ENCODE assay signal across 15 cellular contexts in genomic region chr5:61229416-61229815, GRCh38.
DNase-seq lines count a peak whose midpoint lies in the region; ATAC-seq, FAIRE-seq and TF ChIP-seq lines count a peak whose summit lies in the region.
"Had no signal": no experiment of that assay in that cellular context is flagged by ENCODE, and none has a peak within 500 bp of the region (broad histone marks: within the 10 kb centered on the region; RNA-seq: fewer than 3 reads in every experiment).

No MANE protein-coding gene starts in this region.

- no TSS peak for BruUV-seq in K562 (replicated peaks; lab: Mats Ljungman, UMichigan)

- FAIRE-seq in K562 (lab: Jason Lieb, UNC): no peak
- FAIRE-seq: frontal cortex had no signal

- H2AFZ ChIP-seq in K562 (ENCODE audit: low read depth, low read length): no peak overlapping the region

- no peaks in the 10 kb centered on the region for H3K9me1 ChIP-seq in K562 (ENCODE audit: control insufficient read depth, insufficient read depth, low read length)

- in situ Hi-C loops in K562 (cut with MboI): no loop called here

- no peak overlapping the region; a peak in 1 of 20 replicates for H3K4me3 ChIP-seq in BLaER1 treated with 17β-estradiol and CSF1 and Interleukin-3, amounts not matched to agents 10 nM and 100 nM
- H3K4me3 ChIP-seq in K562: no peak overlapping the region
- no peak overlapping the region for H3K4me3 ChIP-seq in liver (ENCODE audit: low read depth in 1 of 3, low read length in 3 of 3)
- H3K4me3 ChIP-seq: left lung had no signal

- intact Hi-C loops in K562 (cut with micrococcal nuclease): loop anchor here (10.0 kb wide), 1 partner anchor 175 kb away; no protein-coding TSS in a partner anchor

- H3K27ac ChIP-seq in BLaER1 treated with 17β-estradiol and CSF1 and Interleukin-3, amounts not matched to agents 10 nM and 100 nM: peak overlapping the region in 2 of 11 experiments; percentile 1 to 21; a peak in 2 of 22 replicates
- H3K27ac ChIP-seq in K562 (ENCODE audit: extremely low read depth, low read depth, low read length): no peak overlapping the region
- H3K27ac ChIP-seq in liver (ENCODE audit: low read depth in 1 of 2, low read length in 2 of 2): no peak overlapping the region
- H3K27ac ChIP-seq: left lung had no signal

- peaks cover 11 to 20% (median 13%) of the 10 kb centered on the region in 11 experiments for H3K9me3 ChIP-seq in BLaER1 treated with 17β-estradiol and CSF1 and Interleukin-3, amounts not matched to agents 10 nM and 100 nM (replicated peaks in 1 of 11)
- H3K9me3 ChIP-seq in K562 (replicated peaks; ENCODE audit: control insufficient read depth, insufficient read depth, low read depth, low read length): no peaks in the 10 kb centered on the region
- H3K9me3 ChIP-seq in liver (ENCODE audit: control insufficient read depth in 4 of 4, low read length in 3 of 4): peaks cover 0 to 2% (median 0%) of the 10 kb centered on the region in 4 donors

- TF ChIP-seq CTCF in K562 (IDR thresholded peaks at IDR 0.05 in 2 of 3, conservative IDR thresholded peaks at IDR 0.05 in 1 of 3; ENCODE audit: insufficient read depth in 2 of 3, low read depth in 1 of 3, low read length in 3 of 3): no peak
- TF ChIP-seq CTCF in liver (IDR thresholded peaks at IDR 0.05; ENCODE audit: low read depth, low read length, missing input control): no peak

- CTCF ChIA-PET in K562 (lab: Yijun Ruan, JAX; ENCODE audit: low intra/inter-chr PET ratio): no interaction called here

- no peak for TF ChIP-seq EP300 in K562 (IDR thresholded peaks at IDR 0.05; ENCODE audit: low read length)

- POLR2A ChIA-PET in K562 (lab: Yijun Ruan, JAX): interaction anchor here (0.6 to 0.9 kb wide), 2 partner anchors 11 to 1394 kb away, joined by 3 read pairs; no protein-coding TSS in a partner anchor

- no peaks in the 10 kb centered on the region for H4K20me1 ChIP-seq in BLaER1 treated with 17β-estradiol and CSF1 and Interleukin-3, amounts not matched to agents 10 nM and 100 nM
- 0 out of 2 replicates have a peak, but pooled peaks cover 4% of the 10 kb centered on the region for H4K20me1 ChIP-seq in K562 (replicated peaks; ENCODE audit: control insufficient read depth, insufficient read depth, low read length)

- H3K79me2 ChIP-seq in K562 (ENCODE audit: control insufficient read depth, insufficient read depth, low read length): no peaks in the 10 kb centered on the region

- H3K27me3 ChIP-seq in BLaER1 treated with 17β-estradiol and CSF1 and Interleukin-3, amounts not matched to agents 10 nM and 100 nM: no peaks in the 10 kb centered on the region
- H3K27me3 ChIP-seq in K562 (ENCODE audit: control insufficient read depth in 2 of 2, insufficient read depth in 2 of 2, low read length in 2 of 2) (peaks cover 8 to 21% of the 10 kb centered on the region in 2 experiments), liver (ENCODE audit: control insufficient read depth in 4 of 4, insufficient read depth in 4 of 4, low read length in 3 of 4) (no peaks in the 10 kb centered on the region)
- H3K27me3 ChIP-seq: left lung had no signal

- no peaks in the 10 kb centered on the region for H3K36me3 ChIP-seq in BLaER1 treated with 17β-estradiol and CSF1 and Interleukin-3, amounts not matched to agents 10 nM and 100 nM
- H3K36me3 ChIP-seq in K562 (ENCODE audit: control insufficient read depth, insufficient read depth, low read length): no peaks in the 10 kb centered on the region
- H3K36me3 ChIP-seq in liver (ENCODE audit: control insufficient read depth in 4 of 4, insufficient read depth in 3 of 4, low read depth in 1 of 4, low read length in 3 of 4): no peaks in the 10 kb centered on the region
- H3K36me3 ChIP-seq: left lung had no signal

- peaks cover 31 to 43% (median 36%) of the 10 kb centered on the region in 10 experiments for H3K4me1 ChIP-seq in BLaER1 treated with 17β-estradiol and CSF1 and Interleukin-3, amounts not matched to agents 10 nM and 100 nM
- H3K4me1 ChIP-seq in K562 (replicated peaks in 1 of 2; ENCODE audit: control insufficient read depth in 2 of 2, insufficient read depth in 2 of 2, low read length in 2 of 2): peaks cover 0 to 7% of the 10 kb centered on the region in 2 experiments; a peak in 1 of 5 replicates
- H3K4me1 ChIP-seq in liver (ENCODE audit: control insufficient read depth in 4 of 4, insufficient read depth in 4 of 4, low read length in 3 of 4): peaks cover 0 to 4% (median 0%) of the 10 kb centered on the region in 4 donors

- peak in 1 of 4 experiments; percentile 3 for DNase-seq in K562 (ENCODE audit: extremely low read depth in 1 of 4, low spot score in 3 of 4)
- no peak for DNase-seq in NCI-H345 (lab: John Stamatoyannopoulos, UW)
- no peak for DNase-seq in activated gamma-delta T cell treated with Interleukin-2 at 50 U/mL for 16 hours
- no peak for DNase-seq in NCI-H1092 treated with DMSO at 0.1 percent for 48 hours (lab: John Stamatoyannopoulos, UW)
- DNase-seq: activated CD4-positive, alpha-beta T cell treated with anti-CD3 and anti-CD28 coated beads for 1 hour; activated effector memory CD4-positive, alpha-beta T cell treated with anti-CD3 and anti-CD28 coated beads, Interleukin-2, amount 50 U/mL, for 16 hours; H7; left lung; NCI-H2081; NCI-H510A treated with DMSO at 0.1 percent for 48 hours; stimulated activated CD4-positive, alpha-beta T cell treated with anti-CD3 and anti-CD28 coated beads, Interleukin-4, amount 100 ng/mL, for 24 hours had no signal

- ATAC-seq in HG02610 (IDR thresholded peaks at IDR 0.05; ENCODE audit: unreplicated experiment) (peak; percentile 10), K562 (no peak; the same call in 2 of the 3 replicates)

- 3% methylated on average over 6 of the region's 6 CpGs for WGBS in K562 (ENCODE audit: insufficient coverage, low coverage, missing lambda C conversion rate)
- 59% methylated on average over 6 of the region's 6 CpGs for WGBS in liver

- peak overlapping the region; percentile 58 to 88 (median 71) for H3K4me2 ChIP-seq in BLaER1 treated with 17β-estradiol and CSF1 and Interleukin-3, amounts not matched to agents 10 nM and 100 nM
- H3K4me2 ChIP-seq in K562 (ENCODE audit: insufficient read depth, low read length): no peak overlapping the region

- no peak for TF ChIP-seq POLR2A in K562 (conservative IDR thresholded peaks at IDR 0.05)

- peak overlapping the region in 1 of 11 experiments; percentile 32; a peak in 2 of 22 replicates for H3K9ac ChIP-seq in BLaER1 treated with 17β-estradiol and CSF1 and Interleukin-3, amounts not matched to agents 10 nM and 100 nM
- H3K9ac ChIP-seq in K562 (ENCODE audit: insufficient read depth in 1 of 2, low read depth in 2 of 2, low read length in 2 of 2) (no peak overlapping the region), liver (ENCODE audit: low read depth in 1 of 2, low read length in 2 of 2) (no peak overlapping the region)

- TF ChIP-seq RAD21 in K562 (CRISPR knock-in tag; conservative IDR thresholded peaks at IDR 0.05 in 1 of 2, IDR thresholded peaks at IDR 0.05 in 1 of 2) (no peak), liver (IDR thresholded peaks at IDR 0.05) (peak in 1 of 2 donors; percentile 21)

TF ChIP-seq in K562, 482 proteins besides CTCF, POLR2A, EP300 and RAD21:
- TF ChIP-seq NFIC (IDR thresholded peaks at IDR 0.05) (peak; percentile 51; the same call in 1 of the 2 replicates), ARID1B (IDR thresholded peaks at IDR 0.05) (no peak)
TF ChIP-seq in K562: peak in this region for 1.

TF ChIP-seq in liver, 16 proteins besides CTCF, POLR2A, EP300 and RAD21:
- TF ChIP-seq YY1 (IDR thresholded peaks at IDR 0.05) (no peak), EGR1 (IDR thresholded peaks at IDR 0.05; ENCODE audit: low read depth in 2 of 2) (no peak), HNF4G (IDR thresholded peaks at IDR 0.05) (no peak), NR2F2 (IDR thresholded peaks at IDR 0.05) (peak; percentile 72), MAX (IDR thresholded peaks at IDR 0.05) (no peak)
